Comparison of ENCODE assay signal across 8 cellular contexts in genomic region chr4:825063-825968, GRCh38. TPM values are rescaled to one million over a fixed set of nuclear protein-coding genes. Genes with fewer than 3 reads are reported as not detected.
DNase-seq lines count a peak whose midpoint lies in the region; ATAC-seq and TF ChIP-seq lines count a peak whose summit lies in the region.

No MANE protein-coding gene starts in this region.

- H3K4me1 ChIP-seq in right cardiac atrium (ENCODE audit: control insufficient read depth, insufficient read depth, low read length): peaks cover 2% of the 10 kb centered on the region

- WGBS in right cardiac atrium: 5% methylated on average over 94 of the region's 94 CpGs
- WGBS in lower leg skin, 2 donors: 7 to 11% methylated on average over 47 to 77 of the region's 94 CpGs

- peak overlapping the region; percentile 54 to 61 for H3K4me3 Mint-ChIP-seq in stimulated activated naive B cell treated with anti-CD40 and anti-IgM and Interleukin-4, amounts not matched to agents 10 μg/mL and 1 μg/mL and 100 μg/mL, for 72 hours

- no peak for TF ChIP-seq POLR2A in lower leg skin (IDR thresholded peaks at IDR 0.05)

- ATAC-seq in right cardiac atrium (peak; percentile 25 to 26), HG03135 (IDR thresholded peaks at IDR 0.05; ENCODE audit: unreplicated experiment) (no peak)
- ATAC-seq in stimulated activated naive B cell treated with anti-CD40 and anti-IgM and Interleukin-4, amounts not matched to agents 10 μg/mL and 1 μg/mL and 100 μg/mL, for 72 hours (replicated peaks): peak; percentile 32 to 33

- H3K27ac ChIP-seq in right cardiac atrium (ENCODE audit: low read length): no peak overlapping the region

- peak; percentile 18 for DNase-seq in stimulated activated CD8-positive, alpha-beta memory T cell treated with anti-CD3 and anti-CD28 coated beads, Interleukin-12 subunit alpha, Interleukin-12 subunit beta, amount 100 ng/mL, for 1 hour (ENCODE audit: low read depth)
- DNase-seq in stimulated activated CD8-positive, alpha-beta memory T cell treated with anti-CD3 and anti-CD28 coated beads, Interleukin-4, amount 100 ng/mL, for 48 hours: no peak
- DNase-seq in activated effector memory CD4-positive, alpha-beta T cell treated with anti-CD3 and anti-CD28 coated beads, Interleukin-2, amount 50 U/mL, for 16 hours: peak; percentile 74
- DNase-seq in right cardiac atrium: peak in 1 of 3 donors; percentile 65
- no peak for DNase-seq in stimulated activated naive B cell treated with anti-CD40 and anti-IgM and Interleukin-4, amounts not matched to agents 10 μg/mL and 1 μg/mL and 100 μg/mL, for 72 hours
- DNase-seq in SIG-M5 (lab: John Stamatoyannopoulos, UW): no peak
- no peak for DNase-seq in lower leg skin (ENCODE audit: low spot score in 2 of 2)

- peak overlapping the region; percentile 78 for H3K27ac Mint-ChIP-seq in stimulated activated naive B cell treated with anti-CD40 and anti-IgM and Interleukin-4, amounts not matched to agents 10 μg/mL and 1 μg/mL and 100 μg/mL, for 72 hours

- H3K9me3 Mint-ChIP-seq in stimulated activated naive B cell treated with anti-CD40 and anti-IgM and Interleukin-4, amounts not matched to agents 10 μg/mL and 1 μg/mL and 100 μg/mL, for 72 hours: no peaks in the 10 kb centered on the region

- H3K27me3 ChIP-seq in right cardiac atrium (ENCODE audit: control insufficient read depth, insufficient read depth): no peaks in the 10 kb centered on the region

- H3K9me3 ChIP-seq in right cardiac atrium (ENCODE audit: control insufficient read depth, low read length): no peaks in the 10 kb centered on the region

- peaks cover 2 to 8% of the 10 kb centered on the region in 2 donors for H3K4me1 Mint-ChIP-seq in stimulated activated naive B cell treated with anti-CD40 and anti-IgM and Interleukin-4, amounts not matched to agents 10 μg/mL and 1 μg/mL and 100 μg/mL, for 72 hours

- H3K27me3 Mint-ChIP-seq in stimulated activated naive B cell treated with anti-CD40 and anti-IgM and Interleukin-4, amounts not matched to agents 10 μg/mL and 1 μg/mL and 100 μg/mL, for 72 hours: peaks cover 61 to 77% of the 10 kb centered on the region in 2 donors

- H3K4me3 ChIP-seq in right cardiac atrium (ENCODE audit: low read length) (peak overlapping the region; percentile 62), lower leg skin (ENCODE audit: low read depth, poor library complexity, severe bottlenecking) (no peak overlapping the region)

- no peak for TF ChIP-seq CTCF in lower leg skin (IDR thresholded peaks at IDR 0.05)

- intact Hi-C loops in right cardiac atrium (cut with DNase I): no loop called here
- intact Hi-C loops in lower leg skin (cut with DNase I; ENCODE audit: low total_unique reads): no loop called here

- H3K36me3 Mint-ChIP-seq in stimulated activated naive B cell treated with anti-CD40 and anti-IgM and Interleukin-4, amounts not matched to agents 10 μg/mL and 1 μg/mL and 100 μg/mL, for 72 hours: no peaks in the 10 kb centered on the region

RNA-seq across cellular contexts. Expression of gene CPLX1, which starts 0.6 kb away (rescaled TPM):
- 1 to 10 TPM; 2.1 to 9.3 (median 4.5) TPM for total RNA-seq in right cardiac atrium
- polyA plus RNA-seq in right cardiac atrium: 7.2 TPM
- total RNA-seq in lower leg skin: under 1 TPM in 3 of 4 donors, not detected in 1; 0.12 to 0.34 (median 0.13) TPM

Comparison
In these comparisons a context has a peak if more than half of its experiments do, and no peak if none do; other contexts are left out.
1. DNase-seq: peak in stimulated activated CD8-positive, alpha-beta memory T cell treated with anti-CD3 and anti-CD28 coated beads, Interleukin-12 subunit alpha, Interleukin-12 subunit beta, amount 100 ng/mL, for 1 hour (single experiment) and activated effector memory CD4-positive, alpha-beta T cell treated with anti-CD3 and anti-CD28 coated beads, Interleukin-2, amount 50 U/mL, for 16 hours (single experiment); none in stimulated activated CD8-positive, alpha-beta memory T cell treated with anti-CD3 and anti-CD28 coated beads, Interleukin-4, amount 100 ng/mL, for 48 hours (single experiment), stimulated activated naive B cell treated with anti-CD40 and anti-IgM and Interleukin-4, amounts not matched to agents 10 μg/mL and 1 μg/mL and 100 μg/mL, for 72 hours (single experiment), SIG-M5 (single experiment) and lower leg skin (0 of 2).